Comparison of ENCODE assay signal across 1 cellular context in genomic region chr7:4667776-4668509, GRCh38.
TF ChIP-seq lines count a peak whose summit lies in the region.

No MANE protein-coding gene starts in this region.

TF ChIP-seq in IMR-90, 13 proteins besides CTCF, POLR2A, EP300 and RAD21:
- no peak for TF ChIP-seq NFE2L2 (IDR thresholded peaks at IDR 0.05; ENCODE audit: low read depth, low read length)
- peak; percentile 73 for TF ChIP-seq CEBPB (IDR thresholded peaks at IDR 0.05; ENCODE audit: low read depth, low read length)
- TF ChIP-seq, protein P1, sequence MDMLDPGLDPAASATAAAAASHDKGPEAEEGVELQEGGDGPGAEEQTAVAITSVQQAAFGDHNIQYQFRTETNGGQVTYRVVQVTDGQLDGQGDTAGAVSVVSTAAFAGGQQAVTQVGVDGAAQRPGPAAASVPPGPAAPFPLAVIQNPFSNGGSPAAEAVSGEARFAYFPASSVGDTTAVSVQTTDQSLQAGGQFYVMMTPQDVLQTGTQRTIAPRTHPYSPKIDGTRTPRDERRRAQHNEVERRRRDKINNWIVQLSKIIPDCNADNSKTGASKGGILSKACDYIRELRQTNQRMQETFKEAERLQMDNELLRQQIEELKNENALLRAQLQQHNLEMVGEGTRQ (IDR thresholded peaks at IDR 0.05; ENCODE audit: low read depth, low read length), result peak; percentile 36; the same call in 1 of the 2 replicates
- TF ChIP-seq BHLHE40 (IDR thresholded peaks at IDR 0.05; ENCODE audit: low read depth, low read length), result peak; percentile 90
- no peak for TF ChIP-seq FOS (IDR thresholded peaks at IDR 0.05; ENCODE audit: low read depth, low read length)
- no peak for TF ChIP-seq ELK1 (IDR thresholded peaks at IDR 0.05; ENCODE audit: borderline replicate concordance, low read depth, low read length)
- no peak for TF ChIP-seq RFX5 (IDR thresholded peaks at IDR 0.05; ENCODE audit: low read depth, low read length)
- TF ChIP-seq MAFK (IDR thresholded peaks at IDR 0.05; ENCODE audit: low read depth, low read length), result peak; percentile 96
- no peak for TF ChIP-seq MAZ (IDR thresholded peaks at IDR 0.05; ENCODE audit: borderline replicate concordance, low read depth, low read length)
- TF ChIP-seq MXI1 (IDR thresholded peaks at IDR 0.05; ENCODE audit: borderline replicate concordance, low read depth, low read length), result no peak
- no peak for TF ChIP-seq RCOR1 (IDR thresholded peaks at IDR 0.05; ENCODE audit: insufficient replicate concordance, low read length)
- TF ChIP-seq SMC3 (IDR thresholded peaks at IDR 0.05; ENCODE audit: low read depth, low read length), result no peak
- no peak for TF ChIP-seq CHD1 (IDR thresholded peaks at IDR 0.05; ENCODE audit: low read depth, low read length)
